In the genomic region with DNA sequence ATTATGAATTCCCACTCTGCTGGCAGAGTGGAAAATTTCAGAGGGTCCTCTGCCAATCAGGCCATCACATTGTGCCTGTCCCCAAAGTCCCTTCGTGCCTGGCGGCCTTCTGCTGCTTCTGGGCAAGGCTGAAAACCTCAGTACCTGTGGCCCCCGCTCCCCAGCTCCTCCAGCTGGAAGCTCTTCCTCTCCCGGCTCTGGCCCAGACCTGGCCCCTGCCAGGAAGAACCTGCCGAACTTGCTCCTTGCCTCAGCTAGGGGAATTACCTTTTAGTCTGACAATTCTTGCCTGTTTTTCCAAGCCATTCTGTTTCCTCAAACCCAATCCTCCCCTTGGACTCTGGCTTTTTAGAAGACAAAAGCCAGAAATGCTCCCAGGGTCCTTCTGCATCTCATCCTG, we compare ENCODE assay signal across 21 cellular contexts. TPM values are rescaled to one million over a fixed set of nuclear protein-coding genes. Genes with fewer than 3 reads are reported as not detected.
DNase-seq lines count a peak whose midpoint lies in the region; ATAC-seq and TF ChIP-seq lines count a peak whose summit lies in the region.
"Had no signal": no experiment of that assay in that cellular context is flagged by ENCODE, and none has a peak within 500 bp of the region (broad histone marks: within the 10 kb centered on the region; RNA-seq: fewer than 3 reads in every experiment).

No MANE protein-coding gene starts in this region.

- H3K4me3 ChIP-seq in LNCaP clone FGC (ENCODE audit: low read depth, low read length) (peak overlapping the region; percentile 15; the same call in 1 of the 2 replicates), transverse colon (no peak overlapping the region)
- H3K4me3 ChIP-seq: BLaER1 had no signal

- no peaks in the 10 kb centered on the region for H3K27me3 ChIP-seq in transverse colon
- H3K27me3 ChIP-seq: BLaER1 had no signal

- H3K9me3 ChIP-seq in transverse colon, result no peaks in the 10 kb centered on the region
- H3K9me3 ChIP-seq: BLaER1 had no signal

- H3K4me1 ChIP-seq in transverse colon, result peaks cover 0 to 19% (median 9%) of the 10 kb centered on the region in 4 donors

- peak overlapping the region; percentile 55 to 84 (median 63) for H3K27ac Mint-ChIP-seq in nephron
- H3K27ac Mint-ChIP-seq: activated naive CD4-positive, alpha-beta T cell treated with anti-CD3 and anti-CD28 coated beads, Interleukin-2, amount 50 U/mL, for 24 hours had no signal

- no peak for TF ChIP-seq EP300 in transverse colon (IDR thresholded peaks at IDR 0.05; ENCODE audit: low read depth)

- H3K27me3 Mint-ChIP-seq in nephron (ENCODE audit: low read depth), result no peaks in the 10 kb centered on the region

- TF ChIP-seq CTCF in LNCaP clone FGC (IDR thresholded peaks at IDR 0.05; ENCODE audit: control insufficient read depth, extremely low read depth, insufficient read depth) (no peak), nephron (IDR thresholded peaks at IDR 0.05; ENCODE audit: unreplicated experiment in 3 of 3) (no peak), transverse colon (IDR thresholded peaks at IDR 0.05) (no peak)

- in situ Hi-C loops in transverse colon (cut with MboI; ENCODE audit: low pct_ligation_motif_present in 1 of 4, low pct_unique_long_range_greater_than_20kb in 1 of 4, low sequenced_read_pairs in 3 of 4), result no loop called here

- no peak overlapping the region for H3K4me3 Mint-ChIP-seq in nephron
- H3K4me3 Mint-ChIP-seq: activated naive CD4-positive, alpha-beta T cell treated with anti-CD3 and anti-CD28 coated beads, Interleukin-2, amount 50 U/mL, for 24 hours; naive B cell had no signal

- peak; percentile 77 for ATAC-seq in esophagus mucosa
- no peak for ATAC-seq in HG03460 (IDR thresholded peaks at IDR 0.05; ENCODE audit: unreplicated experiment)

- intact Hi-C loops in transverse colon (cut with DNase I; ENCODE audit: low total_unique reads), result no loop called here

- H3K36me3 ChIP-seq in transverse colon, result no peaks in the 10 kb centered on the region
- H3K36me3 ChIP-seq: BLaER1 had no signal

- WGBS in transverse colon (ENCODE audit: low coverage in 1 of 2), 2 donors, result 81% methylated on average over 5 of the region's 5 CpGs; no CpG with 5 or more reads in 1 of the 2 donors

- peak; percentile 30 for DNase-seq in LNCaP clone FGC (ENCODE audit: low read depth)
- no peak for DNase-seq in transverse colon
- no peak for DNase-seq in T-helper 9 cell
- DNase-seq in NCI-H510A (lab: John Stamatoyannopoulos, UW), result no peak
- DNase-seq: activated CD4-positive, alpha-beta T cell treated with anti-CD3 and anti-CD28 coated beads for 4 hours; activated T-cell treated with anti-CD3 and anti-CD28 coated beads for 4 hours; central memory CD4-positive, alpha-beta T cell; DMS79 treated with DMSO at 0.1 percent for 48 hours; H7; naive B cell; NCI-H1048; retina; SHP77 treated with DMSO at 0.1 percent for 48 hours; stimulated activated CD4-positive, alpha-beta T cell treated with anti-CD3 and anti-CD28 coated beads, Interleukin-2, amount 100 ng/mL, for 48 hours; stimulated activated CD8-positive, alpha-beta memory T cell treated with anti-CD3 and anti-CD28 coated beads, Interleukin-4, amount 100 ng/mL, for 48 hours; T1000 had no signal

- peaks cover 76% of the 10 kb centered on the region for H3K4me1 Mint-ChIP-seq in nephron
- H3K4me1 Mint-ChIP-seq: activated naive CD4-positive, alpha-beta T cell treated with anti-CD3 and anti-CD28 coated beads, Interleukin-2, amount 50 U/mL, for 24 hours; naive B cell had no signal

- TF ChIP-seq POLR2A in transverse colon (IDR thresholded peaks at IDR 0.05), result no peak

- no peaks in the 10 kb centered on the region for H3K36me3 Mint-ChIP-seq in nephron (ENCODE audit: low read depth)
- H3K36me3 Mint-ChIP-seq: activated naive CD4-positive, alpha-beta T cell treated with anti-CD3 and anti-CD28 coated beads, Interleukin-2, amount 50 U/mL, for 24 hours; naive B cell had no signal

- H3K9me3 Mint-ChIP-seq in nephron, result no peaks in the 10 kb centered on the region
- H3K9me3 Mint-ChIP-seq: activated naive CD4-positive, alpha-beta T cell treated with anti-CD3 and anti-CD28 coated beads, Interleukin-2, amount 50 U/mL, for 24 hours had no signal

- H3K27ac ChIP-seq in transverse colon, result peak overlapping the region; percentile 35 to 55 (median 46)
- H3K27ac ChIP-seq: BLaER1 had no signal

RNA-seq across cellular contexts. Expression of a gene that starts 27.9 kb away (rescaled TPM):
- total RNA-seq in esophagus mucosa, result 2.9 TPM
- total RNA-seq in transverse colon, result 1 to 10 TPM in 2 of 4 donors, under 1 TPM in 2; 0.79 to 3.0 (median 1.0) TPM
